Comparison of ENCODE assay signal across 8 cellular contexts in the genomic region with DNA sequence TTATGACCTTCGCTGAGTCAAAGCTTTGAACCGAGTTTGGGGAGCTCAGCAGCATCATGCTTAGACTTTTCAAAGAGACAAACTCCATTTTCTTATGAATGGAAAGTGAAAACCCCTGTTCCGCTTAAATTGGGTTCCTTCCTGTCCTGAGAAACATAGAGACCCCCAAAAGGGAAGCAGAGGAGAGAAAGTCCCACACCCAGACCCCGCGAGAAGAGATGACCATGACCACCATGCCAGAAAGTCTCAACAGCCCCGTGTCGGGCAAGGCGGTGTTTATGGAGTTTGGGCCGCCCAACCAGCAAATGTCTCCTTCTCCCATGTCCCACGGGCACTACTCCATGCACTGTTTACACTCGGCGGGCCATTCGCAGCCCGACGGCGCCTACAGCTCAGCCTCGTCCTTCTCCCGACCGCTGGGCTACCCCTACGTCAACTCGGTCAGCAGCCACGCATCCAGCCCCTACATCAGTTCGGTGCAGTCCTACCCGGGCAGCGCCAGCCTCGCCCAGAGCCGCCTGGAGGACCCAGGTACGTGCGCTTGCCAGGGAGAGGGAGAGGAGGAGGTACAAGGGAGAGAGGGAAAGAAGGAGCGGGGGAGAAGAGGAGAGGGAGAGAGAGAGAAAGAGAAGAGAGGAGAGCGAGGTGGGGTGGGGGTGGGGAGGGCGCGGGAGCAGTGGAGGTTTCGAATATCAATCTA. TPM values are rescaled to one million over a fixed set of nuclear protein-coding genes. Genes with fewer than 3 reads are reported as not detected.
A peak's percentile ranks its signal among the peaks of the same experiment; 100 is the strongest.
DNase-seq lines count a peak whose midpoint lies in the region; ATAC-seq and TF ChIP-seq lines count a peak whose summit lies in the region.

A gene (plus strand): TSS at position 48 of the 700 bp plus-strand sequence. CDS start 171 bp downstream, at position 219.

- intact Hi-C loops in CD14-positive monocyte (cut with micrococcal nuclease) = loop anchor here in 1 of 2 donors (2.0 kb wide), 1 partner anchor 17 kb away; a partner anchor contains a TSS

- H3K36me3 ChIP-seq in mucosa of rectum (ENCODE audit: control insufficient read depth in 2 of 2, insufficient read depth in 2 of 2, low read length in 2 of 2) = no peaks in the 10 kb centered on the region

- H3K4me1 Mint-ChIP-seq in CD14-positive monocyte (peaks cover 79% of the 10 kb centered on the region), brain (peaks cover 70% of the 10 kb centered on the region)

- DNase-seq in CD14-positive monocyte (ENCODE audit: low spot score) (no peak), LNCaP clone FGC (ENCODE audit: low read depth) (no peak), NCI-H2081 (lab: John Stamatoyannopoulos, UW) (no peak), AG08396 (ENCODE audit: low spot score) (no peak), pons (ENCODE audit: low spot score) (no peak)

- peaks cover 18 to 22% of the 10 kb centered on the region in 2 donors for H3K4me1 ChIP-seq in mucosa of rectum (ENCODE audit: control insufficient read depth in 2 of 2, insufficient read depth in 2 of 2, low read length in 2 of 2)

- no peak within 1 kb of the TSS for H3K27ac ChIP-seq in mucosa of rectum (ENCODE audit: low read depth in 2 of 2, low read length in 2 of 2)

- H3K9me3 Mint-ChIP-seq in CD14-positive monocyte (peaks cover 0 to 80% (median 59%) of the 10 kb centered on the region in 7 donors), brain (peaks cover 0 to 9% (median 4%) of the 10 kb centered on the region in 5 experiments)

- H3K36me3 Mint-ChIP-seq in CD14-positive monocyte (peaks cover 20 to 28% of the 10 kb centered on the region in 2 donors), brain (peaks cover 39% of the 10 kb centered on the region)

- peak within 1 kb of the TSS; percentile 58 for H3K4me3 ChIP-seq in LNCaP clone FGC (ENCODE audit: low read depth, low read length)
- peak within 1 kb of the TSS; percentile 51 to 64 for H3K4me3 ChIP-seq in mucosa of rectum (ENCODE audit: low read length in 2 of 2)

- TF ChIP-seq CTCF in CD14-positive monocyte (IDR thresholded peaks at IDR 0.05) (no peak), LNCaP clone FGC (IDR thresholded peaks at IDR 0.05; ENCODE audit: control insufficient read depth, extremely low read depth, insufficient read depth) (no peak), brain (conservative IDR thresholded peaks at IDR 0.05) (no peak)

- peak; percentile 14 for ATAC-seq in GM19455 (IDR thresholded peaks at IDR 0.05; ENCODE audit: unreplicated experiment)

- H3K27me3 Mint-ChIP-seq in CD14-positive monocyte (ENCODE audit: low read depth in 3 of 3) (peaks cover 96 to 100% (median 99%) of the 10 kb centered on the region in 3 donors), brain (peaks cover 70% of the 10 kb centered on the region)

- H3K9ac ChIP-seq in mucosa of rectum (ENCODE audit: low read depth in 1 of 2, low read length in 2 of 2) = no peak within 1 kb of the TSS

- H3K9me3 ChIP-seq in mucosa of rectum (ENCODE audit: control insufficient read depth in 2 of 2, low read length in 2 of 2) = no peaks in the 10 kb centered on the region

- peak within 1 kb of the TSS; percentile 82 to 91 for H3K4me3 Mint-ChIP-seq in CD14-positive monocyte
- peak within 1 kb of the TSS; percentile 82 to 94 (median 91) for H3K4me3 Mint-ChIP-seq in brain

- peak within 1 kb of the TSS in 2 of 7 donors; percentile 58 to 79 for H3K27ac Mint-ChIP-seq in CD14-positive monocyte
- peak within 1 kb of the TSS in 4 of 5 experiments; percentile 21 to 98 (median 92) for H3K27ac Mint-ChIP-seq in brain

- H3K27me3 ChIP-seq in mucosa of rectum (ENCODE audit: control insufficient read depth in 2 of 2, insufficient read depth in 2 of 2, low read length in 2 of 2) = peaks cover 87 to 100% of the 10 kb centered on the region in 2 donors

RNA-seq across cellular contexts. Expression of the gene that starts here (rescaled TPM):
- polyA plus RNA-seq in CD14-positive monocyte (not detected), brain (ENCODE audit: insufficient read depth, low read depth, low replicate concordance) (0.63 TPM)
